3 cellular contexts compared by ENCODE assay signal in the genomic region with DNA sequence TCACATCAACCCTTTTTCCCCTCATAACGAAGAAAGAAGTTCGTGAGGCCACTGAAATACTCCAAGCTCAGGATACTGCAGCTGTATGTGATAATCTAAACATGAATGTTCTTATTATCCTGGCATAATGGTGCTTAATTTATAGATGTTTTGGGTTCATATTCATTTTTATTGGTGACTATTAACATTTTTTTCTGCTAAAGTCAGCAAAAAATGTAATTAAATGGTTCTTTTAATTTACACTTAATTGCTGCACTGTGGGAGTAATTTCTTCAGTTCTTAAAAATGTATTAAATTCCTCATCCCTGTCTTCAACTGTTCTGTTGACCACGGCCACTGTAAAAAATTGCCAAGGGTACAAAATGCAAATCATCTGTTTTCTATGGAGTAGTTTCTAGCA.
A peak's percentile ranks its signal among the peaks of the same experiment; 100 is the strongest.
TF ChIP-seq lines count a peak whose summit lies in the region.

No MANE protein-coding gene starts in this region.

TF ChIP-seq in HepG2, 621 proteins besides CTCF, POLR2A, EP300 and RAD21:
- TF ChIP-seq MAFK (conservative IDR thresholded peaks at IDR 0.05 in 1 of 2, IDR thresholded peaks at IDR 0.05 in 1 of 2; ENCODE audit: low read length in 2 of 2) (peak; percentile 82 to 93), MAFF (IDR thresholded peaks at IDR 0.05; ENCODE audit: low read depth, low read length) (peak; percentile 86), ZNF792 (CRISPR knock-in tag; IDR thresholded peaks at IDR 0.05) (no peak), SP4 (CRISPR knock-in tag; IDR thresholded peaks at IDR 0.05) (no peak), ZNF180 (CRISPR knock-in tag; IDR thresholded peaks at IDR 0.05; ENCODE audit: borderline replicate concordance, low read depth) (no peak), TCF7 (IDR thresholded peaks at IDR 0.05; ENCODE audit: low read depth) (no peak), ZNF879 (CRISPR knock-in tag; IDR thresholded peaks at IDR 0.05) (no peak), AKAP8 (CRISPR knock-in tag; IDR thresholded peaks at IDR 0.05) (no peak), ZNF329 (CRISPR knock-in tag; IDR thresholded peaks at IDR 0.05; ENCODE audit: low read depth) (no peak)
- TF ChIP-seq, protein P1, sequence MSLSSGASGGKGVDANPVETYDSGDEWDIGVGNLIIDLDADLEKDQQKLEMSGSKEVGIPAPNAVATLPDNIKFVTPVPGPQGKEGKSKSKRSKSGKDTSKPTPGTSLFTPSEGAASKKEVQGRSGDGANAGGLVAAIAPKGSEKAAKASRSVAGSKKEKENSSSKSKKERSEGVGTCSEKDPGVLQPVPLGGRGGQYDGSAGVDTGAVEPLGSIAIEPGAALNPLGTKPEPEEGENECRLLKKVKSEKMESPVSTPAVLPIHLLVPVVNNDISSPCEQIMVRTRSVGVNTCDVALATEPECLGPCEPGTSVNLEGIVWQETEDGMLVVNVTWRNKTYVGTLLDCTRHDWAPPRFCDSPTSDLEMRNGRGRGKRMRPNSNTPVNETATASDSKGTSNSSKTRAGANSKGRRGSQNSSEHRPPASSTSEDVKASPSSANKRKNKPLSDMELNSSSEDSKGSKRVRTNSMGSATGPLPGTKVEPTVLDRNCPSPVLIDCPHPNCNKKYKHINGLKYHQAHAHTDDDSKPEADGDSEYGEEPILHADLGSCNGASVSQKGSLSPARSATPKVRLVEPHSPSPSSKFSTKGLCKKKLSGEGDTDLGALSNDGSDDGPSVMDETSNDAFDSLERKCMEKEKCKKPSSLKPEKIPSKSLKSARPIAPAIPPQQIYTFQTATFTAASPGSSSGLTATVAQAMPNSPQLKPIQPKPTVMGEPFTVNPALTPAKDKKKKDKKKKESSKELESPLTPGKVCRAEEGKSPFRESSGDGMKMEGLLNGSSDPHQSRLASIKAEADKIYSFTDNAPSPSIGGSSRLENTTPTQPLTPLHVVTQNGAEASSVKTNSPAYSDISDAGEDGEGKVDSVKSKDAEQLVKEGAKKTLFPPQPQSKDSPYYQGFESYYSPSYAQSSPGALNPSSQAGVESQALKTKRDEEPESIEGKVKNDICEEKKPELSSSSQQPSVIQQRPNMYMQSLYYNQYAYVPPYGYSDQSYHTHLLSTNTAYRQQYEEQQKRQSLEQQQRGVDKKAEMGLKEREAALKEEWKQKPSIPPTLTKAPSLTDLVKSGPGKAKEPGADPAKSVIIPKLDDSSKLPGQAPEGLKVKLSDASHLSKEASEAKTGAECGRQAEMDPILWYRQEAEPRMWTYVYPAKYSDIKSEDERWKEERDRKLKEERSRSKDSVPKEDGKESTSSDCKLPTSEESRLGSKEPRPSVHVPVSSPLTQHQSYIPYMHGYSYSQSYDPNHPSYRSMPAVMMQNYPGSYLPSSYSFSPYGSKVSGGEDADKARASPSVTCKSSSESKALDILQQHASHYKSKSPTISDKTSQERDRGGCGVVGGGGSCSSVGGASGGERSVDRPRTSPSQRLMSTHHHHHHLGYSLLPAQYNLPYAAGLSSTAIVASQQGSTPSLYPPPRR (CRISPR knock-in tag; IDR thresholded peaks at IDR 0.05; ENCODE audit: borderline replicate concordance), result no peak
- TF ChIP-seq, protein P2, sequence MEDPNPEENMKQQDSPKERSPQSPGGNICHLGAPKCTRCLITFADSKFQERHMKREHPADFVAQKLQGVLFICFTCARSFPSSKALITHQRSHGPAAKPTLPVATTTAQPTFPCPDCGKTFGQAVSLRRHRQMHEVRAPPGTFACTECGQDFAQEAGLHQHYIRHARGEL (CRISPR knock-in tag; IDR thresholded peaks at IDR 0.05), result no peak
- TF ChIP-seq, protein P3, sequence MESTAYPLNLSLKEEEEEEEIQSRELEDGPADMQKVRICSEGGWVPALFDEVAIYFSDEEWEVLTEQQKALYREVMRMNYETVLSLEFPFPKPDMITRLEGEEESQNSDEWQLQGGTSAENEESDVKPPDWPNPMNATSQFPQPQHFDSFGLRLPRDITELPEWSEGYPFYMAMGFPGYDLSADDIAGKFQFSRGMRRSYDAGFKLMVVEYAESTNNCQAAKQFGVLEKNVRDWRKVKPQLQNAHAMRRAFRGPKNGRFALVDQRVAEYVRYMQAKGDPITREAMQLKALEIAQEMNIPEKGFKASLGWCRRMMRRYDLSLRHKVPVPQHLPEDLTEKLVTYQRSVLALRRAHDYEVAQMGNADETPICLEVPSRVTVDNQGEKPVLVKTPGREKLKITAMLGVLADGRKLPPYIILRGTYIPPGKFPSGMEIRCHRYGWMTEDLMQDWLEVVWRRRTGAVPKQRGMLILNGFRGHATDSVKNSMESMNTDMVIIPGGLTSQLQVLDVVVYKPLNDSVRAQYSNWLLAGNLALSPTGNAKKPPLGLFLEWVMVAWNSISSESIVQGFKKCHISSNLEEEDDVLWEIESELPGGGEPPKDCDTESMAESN (CRISPR knock-in tag; conservative IDR thresholded peaks at IDR 0.05), result no peak
TF ChIP-seq in HepG2: peak in this region for 2.

TF ChIP-seq in K562, 482 proteins besides CTCF, POLR2A, EP300 and RAD21 (continues in another document):
- no peak for TF ChIP-seq NEUROD1 (IDR thresholded peaks at IDR 0.05; ENCODE audit: borderline replicate concordance, low read depth, low read length, partially characterized antibody)
- TF ChIP-seq, protein P4, sequence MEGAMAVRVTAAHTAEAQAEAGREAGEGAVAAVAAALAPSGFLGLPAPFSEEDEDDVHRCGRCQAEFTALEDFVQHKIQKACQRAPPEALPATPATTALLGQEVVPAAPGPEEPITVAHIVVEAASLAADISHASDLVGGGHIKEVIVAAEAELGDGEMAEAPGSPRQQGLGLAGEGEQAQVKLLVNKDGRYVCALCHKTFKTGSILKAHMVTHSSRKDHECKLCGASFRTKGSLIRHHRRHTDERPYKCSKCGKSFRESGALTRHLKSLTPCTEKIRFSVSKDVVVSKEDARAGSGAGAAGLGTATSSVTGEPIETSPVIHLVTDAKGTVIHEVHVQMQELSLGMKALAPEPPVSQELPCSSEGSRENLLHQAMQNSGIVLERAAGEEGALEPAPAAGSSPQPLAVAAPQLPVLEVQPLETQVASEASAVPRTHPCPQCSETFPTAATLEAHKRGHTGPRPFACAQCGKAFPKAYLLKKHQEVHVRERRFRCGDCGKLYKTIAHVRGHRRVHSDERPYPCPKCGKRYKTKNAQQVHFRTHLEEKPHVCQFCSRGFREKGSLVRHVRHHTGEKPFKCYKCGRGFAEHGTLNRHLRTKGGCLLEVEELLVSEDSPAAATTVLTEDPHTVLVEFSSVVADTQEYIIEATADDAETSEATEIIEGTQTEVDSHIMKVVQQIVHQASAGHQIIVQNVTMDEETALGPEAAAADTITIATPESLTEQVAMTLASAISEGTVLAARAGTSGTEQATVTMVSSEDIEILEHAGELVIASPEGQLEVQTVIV (CRISPR knock-in tag; IDR thresholded peaks at IDR 0.05; ENCODE audit: borderline replicate concordance), result no peak
- TF ChIP-seq ZNF212 (CRISPR knock-in tag; IDR thresholded peaks at IDR 0.05), result no peak
- peak; percentile 41; the same call in 1 of the 2 replicates for TF ChIP-seq MAFG (tag; conservative IDR thresholded peaks at IDR 0.05)
- TF ChIP-seq GATAD2A (IDR thresholded peaks at IDR 0.05), result no peak
- TF ChIP-seq SIRT6 (IDR thresholded peaks at IDR 0.05; ENCODE audit: low read depth, low read length), result no peak
- peak; percentile 80 for TF ChIP-seq ZNF316 (IDR thresholded peaks at IDR 0.05)
- TF ChIP-seq YBX1 (IDR thresholded peaks at IDR 0.05), result no peak
- TF ChIP-seq FOXJ3 (CRISPR knock-in tag; IDR thresholded peaks at IDR 0.05), result no peak
- peak; percentile 55; the same call in 1 of the 2 replicates for TF ChIP-seq MAFF (IDR thresholded peaks at IDR 0.05; ENCODE audit: low read length)
- no peak for TF ChIP-seq E2F3 (CRISPR knock-in tag; IDR thresholded peaks at IDR 0.05)
- TF ChIP-seq, protein P5, sequence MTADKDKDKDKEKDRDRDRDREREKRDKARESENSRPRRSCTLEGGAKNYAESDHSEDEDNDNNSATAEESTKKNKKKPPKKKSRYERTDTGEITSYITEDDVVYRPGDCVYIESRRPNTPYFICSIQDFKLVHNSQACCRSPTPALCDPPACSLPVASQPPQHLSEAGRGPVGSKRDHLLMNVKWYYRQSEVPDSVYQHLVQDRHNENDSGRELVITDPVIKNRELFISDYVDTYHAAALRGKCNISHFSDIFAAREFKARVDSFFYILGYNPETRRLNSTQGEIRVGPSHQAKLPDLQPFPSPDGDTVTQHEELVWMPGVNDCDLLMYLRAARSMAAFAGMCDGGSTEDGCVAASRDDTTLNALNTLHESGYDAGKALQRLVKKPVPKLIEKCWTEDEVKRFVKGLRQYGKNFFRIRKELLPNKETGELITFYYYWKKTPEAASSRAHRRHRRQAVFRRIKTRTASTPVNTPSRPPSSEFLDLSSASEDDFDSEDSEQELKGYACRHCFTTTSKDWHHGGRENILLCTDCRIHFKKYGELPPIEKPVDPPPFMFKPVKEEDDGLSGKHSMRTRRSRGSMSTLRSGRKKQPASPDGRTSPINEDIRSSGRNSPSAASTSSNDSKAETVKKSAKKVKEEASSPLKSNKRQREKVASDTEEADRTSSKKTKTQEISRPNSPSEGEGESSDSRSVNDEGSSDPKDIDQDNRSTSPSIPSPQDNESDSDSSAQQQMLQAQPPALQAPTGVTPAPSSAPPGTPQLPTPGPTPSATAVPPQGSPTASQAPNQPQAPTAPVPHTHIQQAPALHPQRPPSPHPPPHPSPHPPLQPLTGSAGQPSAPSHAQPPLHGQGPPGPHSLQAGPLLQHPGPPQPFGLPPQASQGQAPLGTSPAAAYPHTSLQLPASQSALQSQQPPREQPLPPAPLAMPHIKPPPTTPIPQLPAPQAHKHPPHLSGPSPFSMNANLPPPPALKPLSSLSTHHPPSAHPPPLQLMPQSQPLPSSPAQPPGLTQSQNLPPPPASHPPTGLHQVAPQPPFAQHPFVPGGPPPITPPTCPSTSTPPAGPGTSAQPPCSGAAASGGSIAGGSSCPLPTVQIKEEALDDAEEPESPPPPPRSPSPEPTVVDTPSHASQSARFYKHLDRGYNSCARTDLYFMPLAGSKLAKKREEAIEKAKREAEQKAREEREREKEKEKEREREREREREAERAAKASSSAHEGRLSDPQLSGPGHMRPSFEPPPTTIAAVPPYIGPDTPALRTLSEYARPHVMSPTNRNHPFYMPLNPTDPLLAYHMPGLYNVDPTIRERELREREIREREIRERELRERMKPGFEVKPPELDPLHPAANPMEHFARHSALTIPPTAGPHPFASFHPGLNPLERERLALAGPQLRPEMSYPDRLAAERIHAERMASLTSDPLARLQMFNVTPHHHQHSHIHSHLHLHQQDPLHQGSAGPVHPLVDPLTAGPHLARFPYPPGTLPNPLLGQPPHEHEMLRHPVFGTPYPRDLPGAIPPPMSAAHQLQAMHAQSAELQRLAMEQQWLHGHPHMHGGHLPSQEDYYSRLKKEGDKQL (CRISPR knock-in tag; IDR thresholded peaks at IDR 0.05; ENCODE audit: borderline replicate concordance), result no peak

TF ChIP-seq in H1, 55 proteins besides CTCF, POLR2A, EP300 and RAD21:
- TF ChIP-seq, protein P6, sequence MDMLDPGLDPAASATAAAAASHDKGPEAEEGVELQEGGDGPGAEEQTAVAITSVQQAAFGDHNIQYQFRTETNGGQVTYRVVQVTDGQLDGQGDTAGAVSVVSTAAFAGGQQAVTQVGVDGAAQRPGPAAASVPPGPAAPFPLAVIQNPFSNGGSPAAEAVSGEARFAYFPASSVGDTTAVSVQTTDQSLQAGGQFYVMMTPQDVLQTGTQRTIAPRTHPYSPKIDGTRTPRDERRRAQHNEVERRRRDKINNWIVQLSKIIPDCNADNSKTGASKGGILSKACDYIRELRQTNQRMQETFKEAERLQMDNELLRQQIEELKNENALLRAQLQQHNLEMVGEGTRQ (IDR thresholded peaks at IDR 0.05; ENCODE audit: low read length), result no peak
- TF ChIP-seq MAFK (IDR thresholded peaks at IDR 0.05; ENCODE audit: low read depth, low read length), result peak; percentile 37; the same call in 1 of the 2 replicates
